19 cellular contexts compared by ENCODE assay signal in genomic region chr5:99949969-99950524, GRCh38.
A peak's percentile ranks its signal among the peaks of the same experiment; 100 is the strongest.
DNase-seq lines count a peak whose midpoint lies in the region; ATAC-seq, FAIRE-seq and TF ChIP-seq lines count a peak whose summit lies in the region.
"Had no signal": no experiment of that assay in that cellular context is flagged by ENCODE, and none has a peak within 500 bp of the region (broad histone marks: within the 10 kb centered on the region; RNA-seq: fewer than 3 reads in every experiment).

No MANE protein-coding gene starts in this region.

- no peak overlapping the region for H2BK5ac ChIP-seq in H1 (ENCODE audit: low read depth, low read length)
- H2BK5ac ChIP-seq in neuronal stem cell (ENCODE audit: low read length) = no peak overlapping the region

- H2AFZ ChIP-seq in H1 (ENCODE audit: low read length) (no peak overlapping the region), neuronal stem cell (ENCODE audit: low read length) (peak overlapping the region; percentile 53)
- H2AFZ ChIP-seq: GM23248 had no signal

- no peaks in the 10 kb centered on the region for H3K23me2 ChIP-seq in H1 (ENCODE audit: low read depth, low read length)

- no peak overlapping the region for H3K4ac ChIP-seq in H1 (replicated peaks; ENCODE audit: insufficient read length, low read depth, low read length)
- H3K4ac ChIP-seq in neuronal stem cell (ENCODE audit: low read length) = peak overlapping the region; percentile 12

- H4K20me1 ChIP-seq in H1 (replicated peaks in 1 of 2; ENCODE audit: control insufficient read depth in 1 of 2, insufficient read depth in 2 of 2, low read length in 2 of 2) = no peaks in the 10 kb centered on the region

- H4K5ac ChIP-seq in H1 (ENCODE audit: insufficient read length, low read depth, low read length) = no peak overlapping the region

- H3K23ac ChIP-seq in H1 (ENCODE audit: insufficient read length) = no peak overlapping the region
- H3K23ac ChIP-seq in neuronal stem cell (ENCODE audit: low read depth, low read length, poor library complexity) = peak overlapping the region; percentile 39

- no peak overlapping the region for H2BK20ac ChIP-seq in H1 (ENCODE audit: low read length)

- H2BK12ac ChIP-seq in H1 (ENCODE audit: low read depth, low read length) = no peak overlapping the region
- H2BK12ac ChIP-seq in neuronal stem cell (ENCODE audit: low read length) = no peak overlapping the region

- H3K9me3 ChIP-seq in H1 (ENCODE audit: insufficient read depth in 2 of 2, low read depth in 1 of 2, low read length in 1 of 2) (no peaks in the 10 kb centered on the region; a peak in 1 of 4 replicates), neuronal stem cell (replicated peaks in 1 of 2; ENCODE audit: control insufficient read depth in 2 of 2, insufficient read depth in 1 of 2, low read depth in 1 of 2, low read length in 2 of 2) (no peaks in the 10 kb centered on the region)

- ATAC-seq in stimulated activated effector memory CD8-positive, alpha-beta T cell treated with anti-CD3 and anti-CD28 coated beads, Interleukin-12 subunit alpha, Interleukin-12 subunit beta, amount 100 ng/mL, for 72 hours = peak; percentile 42
- ATAC-seq in sciatic nerve (no peak), foreskin keratinocyte (no peak)
- ATAC-seq: HCT116 had no signal

- 98% methylated on average over 12 of the region's 12 CpGs; no CpG with 5 or more reads in 1 of the 2 experiments for WGBS in H1 (ENCODE audit: extremely low coverage in 1 of 2, insufficient coverage in 1 of 2, insufficient read length in 1 of 2, insufficient replicate concordance in 2 of 2, low coverage in 1 of 2, low lambda C conversion rate in 2 of 2, missing lambda C conversion rate in 1 of 2), 2 experiments
- no CpG with 5 or more reads among the region's 12 CpGs for WGBS in neuronal stem cell (ENCODE audit: extremely low coverage in 2 of 2, insufficient read length in 2 of 2, insufficient replicate concordance in 1 of 2), 2 donors

- no peak overlapping the region for H3K56ac ChIP-seq in H1 (replicated peaks; ENCODE audit: insufficient read length, low read depth, low read length)

- H4K8ac ChIP-seq in H1 (ENCODE audit: extremely low read depth, insufficient read depth, low read length) = peak overlapping the region; percentile 74
- H4K8ac ChIP-seq in neuronal stem cell (ENCODE audit: low read depth, low read length) = peak overlapping the region; percentile 45

- H3K36me3 ChIP-seq in H1 (ENCODE audit: control insufficient read depth in 2 of 4, insufficient read depth in 4 of 4, low read length in 3 of 4) = no peaks in the 10 kb centered on the region
- no peaks in the 10 kb centered on the region for H3K36me3 ChIP-seq in neuronal stem cell (replicated peaks in 1 of 2; ENCODE audit: control insufficient read depth in 2 of 2, insufficient read depth in 2 of 2, low read length in 2 of 2)

- CTCF ChIA-PET in H1 (lab: Charles Lee; ENCODE audit: partially characterized antibody) = no interaction called here

- H3K18ac ChIP-seq in H1 (ENCODE audit: extremely low read depth, low read length) = no peak overlapping the region
- peak overlapping the region; percentile 53 for H3K18ac ChIP-seq in neuronal stem cell (ENCODE audit: low read length)

- H3K4me1 ChIP-seq in H1 (replicated peaks in 1 of 4; ENCODE audit: control insufficient read depth in 3 of 4, insufficient read depth in 4 of 4, low read length in 3 of 4) = no peaks in the 10 kb centered on the region
- no peaks in the 10 kb centered on the region for H3K4me1 ChIP-seq in neuronal stem cell (ENCODE audit: control insufficient read depth in 2 of 2, insufficient read depth in 1 of 2, low read depth in 1 of 2, low read length in 2 of 2)
- no peaks in the 10 kb centered on the region for H3K4me1 ChIP-seq in foreskin keratinocyte

- no peak for TF ChIP-seq POLR2A in H1 (IDR thresholded peaks at IDR 0.05; ENCODE audit: control extremely low read depth in 1 of 2, low read depth in 2 of 2, low read length in 2 of 2)

- TF ChIP-seq CTCF in H1 (IDR thresholded peaks at IDR 0.05; ENCODE audit: control extremely low read depth in 1 of 3, insufficient read depth in 1 of 3, low read depth in 1 of 3, low read length in 3 of 3) (no peak), foreskin keratinocyte (conservative IDR thresholded peaks at IDR 0.05) (no peak)

- H3K9me3 Mint-ChIP-seq in stimulated activated effector memory CD8-positive, alpha-beta T cell treated with anti-CD3 and anti-CD28 coated beads, Interleukin-12 subunit alpha, Interleukin-12 subunit beta, amount 100 ng/mL, for 72 hours = no peaks in the 10 kb centered on the region
- no peaks in the 10 kb centered on the region for H3K9me3 Mint-ChIP-seq in activated T-helper 2 cell treated with anti-CD3 and anti-CD28 coated beads, Interferon-gamma antibody, Interleukin-2, Interleukin-4, amounts not matched to agents 10 μg/mL and 5 μg/mL and 100 μg/mL, durations not matched to agents 14 hours and 24 hours and 36 hours
- H3K9me3 Mint-ChIP-seq: CD4-positive, alpha-beta memory T cell; H9 had no signal

- DNase-seq in H1 (ENCODE audit: low read depth in 1 of 2, low spot score in 2 of 2) (no peak), neuronal stem cell (ENCODE audit: low spot score) (no peak), sciatic nerve (ENCODE audit: low spot score) (no peak), foreskin keratinocyte (no peak), globus pallidus (ENCODE audit: low spot score) (no peak)
- DNase-seq in stimulated activated effector memory CD8-positive, alpha-beta T cell treated with anti-CD3 and anti-CD28 coated beads, Interleukin-12 subunit alpha, Interleukin-12 subunit beta, amount 100 ng/mL, for 72 hours (ENCODE audit: low spot score in 2 of 2) = no peak
- no peak for DNase-seq in activated T-helper 2 cell treated with anti-CD3 and anti-CD28 coated beads, Interferon-gamma antibody, Interleukin-2, Interleukin-4, amounts not matched to agents 10 μg/mL and 5 μg/mL and 100 μg/mL, durations not matched to agents 14 hours and 24 hours and 36 hours (ENCODE audit: low spot score)
- DNase-seq: C1 segment of cervical spinal cord, Calu3, COR-L47, DMS53, DMS79 treated with DMSO at 0.1 percent for 48 hours, GF-D8, GM23248, H9 had no signal

- no peak for TF ChIP-seq RAD21 in H1 (IDR thresholded peaks at IDR 0.05 in 1 of 2, conservative IDR thresholded peaks at IDR 0.05 in 1 of 2; ENCODE audit: low read depth in 2 of 2, low read length in 2 of 2)

- intact Hi-C loops in sciatic nerve (cut with DNase I) = no loop called here
- intact Hi-C loops in activated T-helper 2 cell treated with anti-CD3 and anti-CD28 coated beads, Interferon-gamma antibody, Interleukin-2, Interleukin-4, amounts not matched to agents 10 μg/mL and 5 μg/mL and 100 μg/mL, durations not matched to agents 14 hours and 24 hours and 36 hours (cut with micrococcal nuclease) = no loop called here

- no peaks in the 10 kb centered on the region for H3K27me3 Mint-ChIP-seq in activated T-helper 2 cell treated with anti-CD3 and anti-CD28 coated beads, Interferon-gamma antibody, Interleukin-2, Interleukin-4, amounts not matched to agents 10 μg/mL and 5 μg/mL and 100 μg/mL, durations not matched to agents 14 hours and 24 hours and 36 hours (ENCODE audit: low read depth)
- H3K27me3 Mint-ChIP-seq: CD4-positive, alpha-beta memory T cell had no signal

- H3K9ac ChIP-seq in H1 (replicated peaks in 1 of 4; ENCODE audit: extremely low read depth in 1 of 4, low read depth in 3 of 4, low read length in 3 of 4) = no peak overlapping the region
- H3K9ac ChIP-seq in neuronal stem cell (ENCODE audit: low read depth, low read length, poor library complexity) = peak overlapping the region; percentile 32
- H3K9ac ChIP-seq: GM23248 had no signal

- H4K91ac ChIP-seq in H1 (replicated peaks; ENCODE audit: insufficient read length, low read length) = no peak overlapping the region
- H4K91ac ChIP-seq in neuronal stem cell (ENCODE audit: low read depth, low read length, poor library complexity) = no peak overlapping the region

- no peaks in the 10 kb centered on the region for H3K79me2 ChIP-seq in H1 (ENCODE audit: control insufficient read depth in 1 of 2, insufficient read depth in 2 of 2, low read length in 2 of 2)

- no peak overlapping the region for H3K4me2 ChIP-seq in H1 (ENCODE audit: insufficient read depth in 1 of 2, low read depth in 2 of 2, low read length in 2 of 2)
- H3K4me2 ChIP-seq in neuronal stem cell (ENCODE audit: insufficient read depth, low read length, poor library complexity, severe bottlenecking) = no peak overlapping the region

- no peak overlapping the region for H3K4me3 Mint-ChIP-seq in stimulated activated effector memory CD8-positive, alpha-beta T cell treated with anti-CD3 and anti-CD28 coated beads, Interleukin-12 subunit alpha, Interleukin-12 subunit beta, amount 100 ng/mL, for 72 hours
- H3K4me3 Mint-ChIP-seq in activated T-helper 2 cell treated with anti-CD3 and anti-CD28 coated beads, Interferon-gamma antibody, Interleukin-2, Interleukin-4, amounts not matched to agents 10 μg/mL and 5 μg/mL and 100 μg/mL, durations not matched to agents 14 hours and 24 hours and 36 hours (ENCODE audit: low read depth) = no peak overlapping the region
- H3K4me3 Mint-ChIP-seq: CD4-positive, alpha-beta memory T cell; H9 had no signal

- H3K4me1 Mint-ChIP-seq in stimulated activated effector memory CD8-positive, alpha-beta T cell treated with anti-CD3 and anti-CD28 coated beads, Interleukin-12 subunit alpha, Interleukin-12 subunit beta, amount 100 ng/mL, for 72 hours = no peaks in the 10 kb centered on the region
- H3K4me1 Mint-ChIP-seq in activated T-helper 2 cell treated with anti-CD3 and anti-CD28 coated beads, Interferon-gamma antibody, Interleukin-2, Interleukin-4, amounts not matched to agents 10 μg/mL and 5 μg/mL and 100 μg/mL, durations not matched to agents 14 hours and 24 hours and 36 hours (ENCODE audit: low read depth) = no peaks in the 10 kb centered on the region
- H3K4me1 Mint-ChIP-seq: CD4-positive, alpha-beta memory T cell; H9 had no signal

- no peaks in the 10 kb centered on the region for H3K79me1 ChIP-seq in H1 (ENCODE audit: low read depth, low read length)
- no peaks in the 10 kb centered on the region for H3K79me1 ChIP-seq in neuronal stem cell (ENCODE audit: low read depth, low read length)

- H2AK5ac ChIP-seq in H1 (ENCODE audit: low read depth, low read length) (no peak overlapping the region), neuronal stem cell (ENCODE audit: low read depth, low read length) (no peak overlapping the region)

- H3K27ac Mint-ChIP-seq in stimulated activated effector memory CD8-positive, alpha-beta T cell treated with anti-CD3 and anti-CD28 coated beads, Interleukin-12 subunit alpha, Interleukin-12 subunit beta, amount 100 ng/mL, for 72 hours = no peak overlapping the region
- H3K27ac Mint-ChIP-seq in activated T-helper 2 cell treated with anti-CD3 and anti-CD28 coated beads, Interferon-gamma antibody, Interleukin-2, Interleukin-4, amounts not matched to agents 10 μg/mL and 5 μg/mL and 100 μg/mL, durations not matched to agents 14 hours and 24 hours and 36 hours = no peak overlapping the region
- H3K27ac Mint-ChIP-seq: CD4-positive, alpha-beta memory T cell; H9 had no signal

- FAIRE-seq in H1 (lab: Jason Lieb, UNC) = no peak
- FAIRE-seq: GM12891, GM18507 had no signal

- H2BK15ac ChIP-seq in H1 (ENCODE audit: low read length) (no peak overlapping the region), neuronal stem cell (ENCODE audit: low read length) (no peak overlapping the region)

- no peak overlapping the region for H3K14ac ChIP-seq in H1 (ENCODE audit: insufficient read length)
- H3K14ac ChIP-seq in neuronal stem cell (ENCODE audit: low read length) = no peak overlapping the region

- H3K27ac ChIP-seq in H1 (ENCODE audit: low read depth, low read length) = no peak overlapping the region
- H3K27ac ChIP-seq in neuronal stem cell (replicated peaks; ENCODE audit: low read length) = no peak overlapping the region
- no peak overlapping the region for H3K27ac ChIP-seq in foreskin keratinocyte
- H3K27ac ChIP-seq: GM23248 had no signal

- H3K27me3 ChIP-seq in H1 (replicated peaks in 1 of 4; ENCODE audit: control insufficient read depth in 3 of 4, extremely low read depth in 1 of 4, insufficient read depth in 3 of 4, low read length in 3 of 4) (no peaks in the 10 kb centered on the region), neuronal stem cell (ENCODE audit: control insufficient read depth in 3 of 3, insufficient read depth in 3 of 3, low read depth in 1 of 3, low read length in 3 of 3) (no peaks in the 10 kb centered on the region), foreskin keratinocyte (no peaks in the 10 kb centered on the region)

- H3K4me3 ChIP-seq in H1 (ENCODE audit: extremely low read depth in 1 of 4, insufficient read depth in 2 of 4, low read depth in 3 of 4, low read length in 4 of 4) (no peak overlapping the region), neuronal stem cell (ENCODE audit: low read length in 2 of 2) (no peak overlapping the region)
- H3K4me3 ChIP-seq: GM23248 had no signal

- no peak for TF ChIP-seq EP300 in H1 (IDR thresholded peaks at IDR 0.05; ENCODE audit: borderline replicate concordance in 1 of 2, low read depth in 2 of 2, low read length in 2 of 2)

- H3K36me3 Mint-ChIP-seq in stimulated activated effector memory CD8-positive, alpha-beta T cell treated with anti-CD3 and anti-CD28 coated beads, Interleukin-12 subunit alpha, Interleukin-12 subunit beta, amount 100 ng/mL, for 72 hours = no peaks in the 10 kb centered on the region
- H3K36me3 Mint-ChIP-seq in activated T-helper 2 cell treated with anti-CD3 and anti-CD28 coated beads, Interferon-gamma antibody, Interleukin-2, Interleukin-4, amounts not matched to agents 10 μg/mL and 5 μg/mL and 100 μg/mL, durations not matched to agents 14 hours and 24 hours and 36 hours (ENCODE audit: low read depth) = no peaks in the 10 kb centered on the region
- H3K36me3 Mint-ChIP-seq: CD4-positive, alpha-beta memory T cell had no signal

- H2BK120ac ChIP-seq in H1 (replicated peaks; ENCODE audit: low read depth, low read length) (no peak overlapping the region), neuronal stem cell (ENCODE audit: low read depth, low read length) (no peak overlapping the region)

- POLR2A ChIA-PET in H1 (lab: Charles Lee; ENCODE audit: partially characterized antibody) = no interaction called here
